ENCODE assay signal across 12 cellular contexts in the genomic region with DNA sequence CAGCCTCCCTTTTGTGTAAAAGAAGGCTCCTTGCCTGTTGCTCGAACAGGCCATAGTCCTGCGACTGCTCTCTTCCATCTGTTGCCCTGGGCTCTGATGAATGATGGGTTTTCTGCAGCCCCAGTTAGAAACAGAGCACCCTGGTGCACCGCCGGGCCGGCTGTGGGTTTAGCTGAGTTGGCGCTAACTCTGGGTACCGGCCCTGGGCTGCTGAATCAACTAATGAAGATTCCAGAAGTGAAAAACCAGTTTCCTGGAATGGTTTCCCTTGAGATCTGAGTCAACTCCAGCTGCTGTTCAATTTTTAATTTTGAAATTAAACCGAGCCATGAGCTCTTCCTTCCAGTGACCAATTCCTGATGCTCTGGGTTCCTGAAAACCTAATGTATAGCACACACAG. TPM values are rescaled to one million over a fixed set of nuclear protein-coding genes. Genes with fewer than 3 reads are reported as not detected.
DNase-seq lines count a peak whose midpoint lies in the region; ATAC-seq and TF ChIP-seq lines count a peak whose summit lies in the region.
"Had no signal": no experiment of that assay in that cellular context is flagged by ENCODE, and none has a peak within 500 bp of the region (broad histone marks: within the 10 kb centered on the region; RNA-seq: fewer than 3 reads in every experiment).

No MANE protein-coding gene starts in this region.

- peak in 1 of 2 donors; percentile 19 for TF ChIP-seq POLR2A in gastrocnemius medialis (IDR thresholded peaks at IDR 0.05)

- peak overlapping the region; percentile 26 for H3K4me3 ChIP-seq in AG09309 (ENCODE audit: control insufficient read depth, low read depth, low read length)
- peak overlapping the region; percentile 88 for H3K4me3 ChIP-seq in adipocyte (ENCODE audit: low read length)
- peak overlapping the region in 2 of 4 donors; percentile 4 to 54 for H3K4me3 ChIP-seq in gastrocnemius medialis

- peak overlapping the region; percentile 98 for H3K9ac ChIP-seq in adipocyte (ENCODE audit: low read length)

- no peak overlapping the region for H3K4me3 Mint-ChIP-seq in nephron progenitor cell
- H3K4me3 Mint-ChIP-seq: activated naive CD8-positive, alpha-beta T cell had no signal

- H3K27me3 ChIP-seq in adipocyte (replicated peaks; ENCODE audit: control insufficient read depth, insufficient read depth, low read length) (no peaks in the 10 kb centered on the region), gastrocnemius medialis (no peaks in the 10 kb centered on the region)

- H3K27me3 Mint-ChIP-seq in nephron progenitor cell (ENCODE audit: low read depth, poor library complexity), result peaks cover 13% of the 10 kb centered on the region
- H3K27me3 Mint-ChIP-seq: activated naive CD8-positive, alpha-beta T cell had no signal

- H3K9me3 Mint-ChIP-seq in nephron progenitor cell, result peaks cover 5% of the 10 kb centered on the region

- H3K36me3 Mint-ChIP-seq in nephron progenitor cell (ENCODE audit: low read depth), result no peaks in the 10 kb centered on the region

- H3K4me1 Mint-ChIP-seq in nephron progenitor cell, result peaks cover 37% of the 10 kb centered on the region

- in situ Hi-C loops in gastrocnemius medialis (cut with MboI; ENCODE audit: low sequenced_read_pairs in 4 of 4), result loop anchor here in 2 of 4 donors (5.0 to 10.0 kb wide), 2 partner anchors 243 to 251 kb away; no protein-coding TSS in a partner anchor

- DNase-seq in AG09309 (ENCODE audit: low read depth) (no peak), adipocyte (ENCODE audit: low read depth) (peak; percentile 71), left ventricle myocardium superior (peak; percentile 69), gastrocnemius medialis (no peak), NCI-H2227 (lab: John Stamatoyannopoulos, UW; ENCODE audit: unreplicated experiment) (no peak), LoVo (ENCODE audit: low spot score) (no peak), nephron progenitor cell (no peak)
- DNase-seq: mammary epithelial cell, retina, T-helper 9 cell had no signal

- H3K9me3 ChIP-seq in adipocyte (ENCODE audit: control insufficient read depth, low read length) (no peaks in the 10 kb centered on the region), gastrocnemius medialis (no peaks in the 10 kb centered on the region)

- H3K27ac ChIP-seq in gastrocnemius medialis, result peak overlapping the region; percentile 71 to 80 (median 74)

- H3K36me3 ChIP-seq in adipocyte (ENCODE audit: control insufficient read depth, insufficient read depth, low read length, severe bottlenecking) (peaks cover 21% of the 10 kb centered on the region), gastrocnemius medialis (no peaks in the 10 kb centered on the region)

- no peak for TF ChIP-seq CTCF in AG09309 (IDR thresholded peaks at IDR 0.05; ENCODE audit: control insufficient read depth, insufficient read depth, low read depth, low read length, missing control alignments)
- TF ChIP-seq CTCF in gastrocnemius medialis (IDR thresholded peaks at IDR 0.05 in 4 of 5, conservative IDR thresholded peaks at IDR 0.05 in 1 of 5), result no peak
- no peak for TF ChIP-seq CTCF in nephron progenitor cell (IDR thresholded peaks at IDR 0.05)

- ATAC-seq in left ventricle myocardium superior, result peak; percentile 35
- ATAC-seq in gastrocnemius medialis, result peak in 1 of 2 donors; percentile 30
- ATAC-seq in GM21526 (IDR thresholded peaks at IDR 0.05; ENCODE audit: low FRiP score, unreplicated experiment), result no peak

- H3K27ac Mint-ChIP-seq in nephron progenitor cell, result no peak overlapping the region
- H3K27ac Mint-ChIP-seq: activated naive CD8-positive, alpha-beta T cell had no signal

- intact Hi-C loops in left ventricle myocardium superior (cut with micrococcal nuclease), result loop anchor here (10.0 kb wide), 1 partner anchor 243 kb away; no protein-coding TSS in a partner anchor
- intact Hi-C loops in gastrocnemius medialis (cut with DNase I; ENCODE audit: low total_unique reads), result loop anchor here (10.0 kb wide), 1 partner anchor 253 kb away; no protein-coding TSS in a partner anchor

- peaks cover 82% of the 10 kb centered on the region for H3K4me1 ChIP-seq in adipocyte (ENCODE audit: control insufficient read depth, insufficient read depth, low read length)
- peaks cover 0 to 11% of the 10 kb centered on the region in 2 donors for H3K4me1 ChIP-seq in gastrocnemius medialis

RNA-seq across cellular contexts. Expression of a gene that starts 5.7 kb away (rescaled TPM):
- total RNA-seq in left ventricle myocardium superior (59.5 TPM), gastrocnemius medialis (100 to 1,000 TPM in 2 of 4 donors, 10 to 100 TPM in 2; 45.3 to 150 (median 108) TPM)

Comparison
In these comparisons a context has a peak if more than half of its experiments do, and no peak if none do; other contexts are left out.
1. DNase-seq: peak in adipocyte (single experiment) and left ventricle myocardium superior (single experiment); none in AG09309 (single experiment), gastrocnemius medialis (0 of 2), NCI-H2227 (single experiment), LoVo (single experiment) and nephron progenitor cell (single experiment).